ENCODE assay signal across 13 cellular contexts in genomic region chr10:133528296-133528844, GRCh38. TPM values are rescaled to one million over a fixed set of nuclear protein-coding genes. Genes with fewer than 3 reads are reported as not detected.
DNase-seq lines count a peak whose midpoint lies in the region; ATAC-seq, FAIRE-seq and TF ChIP-seq lines count a peak whose summit lies in the region.
"Had no signal": no experiment of that assay in that cellular context is flagged by ENCODE, and none has a peak within 500 bp of the region (broad histone marks: within the 10 kb centered on the region; RNA-seq: fewer than 3 reads in every experiment).

No MANE protein-coding gene starts in this region.

- peak overlapping the region; percentile 78 for H3K4me3 Mint-ChIP-seq in astrocyte (ENCODE audit: unreplicated experiment)

- H3K36me3 Mint-ChIP-seq in astrocyte (ENCODE audit: low read depth, unreplicated experiment) = no peaks in the 10 kb centered on the region

- H3K36me3 ChIP-seq in astrocyte (ENCODE audit: insufficient read depth, low read length) (no peaks in the 10 kb centered on the region), suprapubic skin (no peaks in the 10 kb centered on the region)

- no peak for TF ChIP-seq POLR2A in suprapubic skin (IDR thresholded peaks at IDR 0.05)

- H2AFZ ChIP-seq in astrocyte (ENCODE audit: low read depth, low read length) = no peak overlapping the region

- peak overlapping the region; percentile 1 for H3K4me2 ChIP-seq in astrocyte (ENCODE audit: low read length)
- H3K4me2 ChIP-seq: KMS-11 had no signal

- peaks cover 3% of the 10 kb centered on the region for H3K9me3 Mint-ChIP-seq in astrocyte (ENCODE audit: unreplicated experiment)

- no peaks in the 10 kb centered on the region for H3K4me1 Mint-ChIP-seq in astrocyte (ENCODE audit: low read depth, unreplicated experiment)

- no peak for ATAC-seq in GM19467 (IDR thresholded peaks at IDR 0.05; ENCODE audit: unreplicated experiment)

- no peak overlapping the region for H3K9ac ChIP-seq in astrocyte (ENCODE audit: low read length)
- H3K9ac ChIP-seq: KMS-11 had no signal

- peak; percentile 11 for DNase-seq in NCI-H345 (lab: John Stamatoyannopoulos, UW)
- no peak for DNase-seq in NCI-H345 treated with DMSO at 0.1 percent for 48 hours (lab: John Stamatoyannopoulos, UW; ENCODE audit: unreplicated experiment)
- DNase-seq in astrocyte (ENCODE audit: low read depth) = no peak
- DNase-seq in left kidney (ENCODE audit: low read depth, low spot score) = peak; percentile 31
- no peak for DNase-seq in suprapubic skin (ENCODE audit: low spot score in 2 of 2)
- no peak for DNase-seq in NCI-H774 (lab: John Stamatoyannopoulos, UW)
- DNase-seq in NAMALWA (ENCODE audit: low spot score) = no peak
- DNase-seq: NCI-H748 treated with DMSO at 0.1 percent for 48 hours had no signal

- WGBS in suprapubic skin = 27% methylated on average over 20 of the region's 50 CpGs

- no peak for TF ChIP-seq EP300 in suprapubic skin (IDR thresholded peaks at IDR 0.05)

- TF ChIP-seq CTCF in astrocyte (IDR thresholded peaks at IDR 0.05; ENCODE audit: insufficient read depth, low read depth, low read length) (no peak), suprapubic skin (IDR thresholded peaks at IDR 0.05) (no peak)

- H3K27me3 Mint-ChIP-seq in astrocyte (ENCODE audit: low read depth, unreplicated experiment) = peaks cover 48% of the 10 kb centered on the region

- no peaks in the 10 kb centered on the region for H3K79me2 ChIP-seq in astrocyte (ENCODE audit: insufficient read depth, low read length)

- H3K4me3 ChIP-seq in astrocyte (ENCODE audit: insufficient read depth, low read depth, low read length) (no peak overlapping the region), suprapubic skin (peak overlapping the region; percentile 40)

- no peaks in the 10 kb centered on the region for H4K20me1 ChIP-seq in astrocyte (ENCODE audit: insufficient read depth, low read length)

- no peaks in the 10 kb centered on the region for H3K4me1 ChIP-seq in astrocyte (ENCODE audit: insufficient read depth, low read length)
- H3K4me1 ChIP-seq in suprapubic skin = peaks cover 28% of the 10 kb centered on the region

- no peak overlapping the region for H3K27ac ChIP-seq in astrocyte (ENCODE audit: low read depth, low read length)
- peak overlapping the region; percentile 43 for H3K27ac ChIP-seq in suprapubic skin
- H3K27ac ChIP-seq: KMS-11 had no signal

- H3K27me3 ChIP-seq in astrocyte (ENCODE audit: insufficient read depth, low read length) = peaks cover 22% of the 10 kb centered on the region
- H3K27me3 ChIP-seq in suprapubic skin = peaks cover 32% of the 10 kb centered on the region

- no peak for FAIRE-seq in astrocyte (lab: Jason Lieb, UNC)
- FAIRE-seq: A204.1 had no signal

- H3K27ac Mint-ChIP-seq in astrocyte (ENCODE audit: unreplicated experiment) = no peak overlapping the region
- H3K27ac Mint-ChIP-seq: dendritic cell treated with granulocyte-macrophage colony-stimulating factor and Interleukin-4, amounts not matched to agents 40 ng/mL and 50 ng/mL, for 4 days had no signal

- H3K9me3 ChIP-seq in astrocyte (ENCODE audit: insufficient read depth, low read depth, low read length) = peaks cover 3% of the 10 kb centered on the region
- no peaks in the 10 kb centered on the region for H3K9me3 ChIP-seq in suprapubic skin

RNA-seq across cellular contexts. Expression of gene CYP2E1, which starts 1.2 kb away (rescaled TPM):
- total RNA-seq in astrocyte (2.2 TPM in 2 replicates), suprapubic skin (10 to 100 TPM in 3 of 4 donors, 1 to 10 TPM in 1; 4.5 to 28.0 (median 19.3) TPM)

RNA-seq across cellular contexts. Expression of gene SYCE1, which starts 37.0 kb away (rescaled TPM):
- total RNA-seq in astrocyte = 0.23 TPM in 1 of 2 replicates, not detected in the other
- total RNA-seq in suprapubic skin = 1 to 10 TPM in 1 of 4 donors, not detected in 3; 5.9 TPM
- total RNA-seq: pulmonary artery endothelial cell had no signal

Comparison
In these comparisons a context has a peak if more than half of its experiments do, and no peak if none do; other contexts are left out.
1. DNase-seq: peak in NCI-H345 (single experiment) and left kidney (single experiment); none in NCI-H345 treated with DMSO at 0.1 percent for 48 hours (single experiment), astrocyte (single experiment), suprapubic skin (0 of 2), NCI-H774 (single experiment) and NAMALWA (single experiment).